Comparison of ENCODE assay signal across 2 cellular contexts in genomic region chr1:163205513-163205912, GRCh38.
TF ChIP-seq lines count a peak whose summit lies in the region.

No MANE protein-coding gene starts in this region.

TF ChIP-seq in SK-N-SH, 30 proteins besides CTCF, POLR2A, EP300 and RAD21:
- 0 out of 2 replicates have a peak, but pooled peaks have one; percentile 9 for TF ChIP-seq JUND (IDR thresholded peaks at IDR 0.05)
- TF ChIP-seq, protein P1, sequence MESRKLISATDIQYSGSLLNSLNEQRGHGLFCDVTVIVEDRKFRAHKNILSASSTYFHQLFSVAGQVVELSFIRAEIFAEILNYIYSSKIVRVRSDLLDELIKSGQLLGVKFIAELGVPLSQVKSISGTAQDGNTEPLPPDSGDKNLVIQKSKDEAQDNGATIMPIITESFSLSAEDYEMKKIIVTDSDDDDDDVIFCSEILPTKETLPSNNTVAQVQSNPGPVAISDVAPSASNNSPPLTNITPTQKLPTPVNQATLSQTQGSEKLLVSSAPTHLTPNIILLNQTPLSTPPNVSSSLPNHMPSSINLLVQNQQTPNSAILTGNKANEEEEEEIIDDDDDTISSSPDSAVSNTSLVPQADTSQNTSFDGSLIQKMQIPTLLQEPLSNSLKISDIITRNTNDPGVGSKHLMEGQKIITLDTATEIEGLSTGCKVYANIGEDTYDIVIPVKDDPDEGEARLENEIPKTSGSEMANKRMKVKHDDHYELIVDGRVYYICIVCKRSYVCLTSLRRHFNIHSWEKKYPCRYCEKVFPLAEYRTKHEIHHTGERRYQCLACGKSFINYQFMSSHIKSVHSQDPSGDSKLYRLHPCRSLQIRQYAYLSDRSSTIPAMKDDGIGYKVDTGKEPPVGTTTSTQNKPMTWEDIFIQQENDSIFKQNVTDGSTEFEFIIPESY (IDR thresholded peaks at IDR 0.05; ENCODE audit: borderline replicate concordance, low read depth): no peak
- peak; percentile 40; the same call in 1 of the 2 replicates for TF ChIP-seq FOSL2 (IDR thresholded peaks at IDR 0.05; ENCODE audit: borderline replicate concordance, low read depth)
- peak; percentile 51 for TF ChIP-seq GATA2 (CRISPR knock-in tag; IDR thresholded peaks at IDR 0.05)
- TF ChIP-seq RXRA (IDR thresholded peaks at IDR 0.05; ENCODE audit: borderline replicate concordance, low read depth): no peak
TF ChIP-seq in SK-N-SH: peak in this region for 3.

TF ChIP-seq in SK-N-SH treated with all-trans-retinoic acid at 6 μM for 48 hours, 23 proteins besides CTCF, POLR2A, EP300 and RAD21:
- TF ChIP-seq ZFP30 (CRISPR knock-in tag; IDR thresholded peaks at IDR 0.05): no peak
- no peak for TF ChIP-seq ZNF565 (CRISPR knock-in tag; conservative IDR thresholded peaks at IDR 0.05; ENCODE audit: low read depth)
- TF ChIP-seq RARB (CRISPR knock-in tag; IDR thresholded peaks at IDR 0.05): no peak
- TF ChIP-seq OSR1 (CRISPR knock-in tag; IDR thresholded peaks at IDR 0.05): no peak
- TF ChIP-seq ARNTL (CRISPR knock-in tag; IDR thresholded peaks at IDR 0.05; ENCODE audit: borderline replicate concordance, low read depth): no peak
- TF ChIP-seq ESRRG (CRISPR knock-in tag; IDR thresholded peaks at IDR 0.05): no peak
- TF ChIP-seq, protein P2, sequence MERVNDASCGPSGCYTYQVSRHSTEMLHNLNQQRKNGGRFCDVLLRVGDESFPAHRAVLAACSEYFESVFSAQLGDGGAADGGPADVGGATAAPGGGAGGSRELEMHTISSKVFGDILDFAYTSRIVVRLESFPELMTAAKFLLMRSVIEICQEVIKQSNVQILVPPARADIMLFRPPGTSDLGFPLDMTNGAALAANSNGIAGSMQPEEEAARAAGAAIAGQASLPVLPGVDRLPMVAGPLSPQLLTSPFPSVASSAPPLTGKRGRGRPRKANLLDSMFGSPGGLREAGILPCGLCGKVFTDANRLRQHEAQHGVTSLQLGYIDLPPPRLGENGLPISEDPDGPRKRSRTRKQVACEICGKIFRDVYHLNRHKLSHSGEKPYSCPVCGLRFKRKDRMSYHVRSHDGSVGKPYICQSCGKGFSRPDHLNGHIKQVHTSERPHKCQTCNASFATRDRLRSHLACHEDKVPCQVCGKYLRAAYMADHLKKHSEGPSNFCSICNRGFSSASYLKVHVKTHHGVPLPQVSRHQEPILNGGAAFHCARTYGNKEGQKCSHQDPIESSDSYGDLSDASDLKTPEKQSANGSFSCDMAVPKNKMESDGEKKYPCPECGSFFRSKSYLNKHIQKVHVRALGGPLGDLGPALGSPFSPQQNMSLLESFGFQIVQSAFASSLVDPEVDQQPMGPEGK (CRISPR knock-in tag; IDR thresholded peaks at IDR 0.05; ENCODE audit: borderline replicate concordance): no peak
